7 cellular contexts compared by ENCODE assay signal in the genomic region with DNA sequence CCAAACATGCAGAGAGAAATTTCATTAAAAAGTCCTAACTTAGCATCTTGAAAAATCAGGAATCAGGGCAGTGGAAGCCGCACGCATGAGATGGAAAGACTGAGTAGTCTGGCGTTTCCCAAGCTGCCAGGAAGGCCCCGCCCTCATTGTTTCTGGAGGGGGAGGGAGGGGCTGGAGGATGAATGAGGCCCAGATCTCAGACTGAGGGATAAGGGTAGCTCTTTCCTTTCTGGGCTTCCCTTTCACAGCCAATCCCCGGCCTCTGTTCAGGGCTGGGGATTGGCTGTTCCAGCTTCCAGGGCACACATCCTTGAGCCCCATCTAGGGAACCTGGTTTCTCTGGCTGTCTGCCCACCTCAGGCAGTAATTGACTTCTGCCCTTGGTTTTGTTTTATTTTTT. TPM values are rescaled to one million over a fixed set of nuclear protein-coding genes. Genes with fewer than 3 reads are reported as not detected.
A peak's percentile ranks its signal among the peaks of the same experiment; 100 is the strongest.
DNase-seq lines count a peak whose midpoint lies in the region; ATAC-seq and TF ChIP-seq lines count a peak whose summit lies in the region.

No MANE protein-coding gene starts in this region.

- intact Hi-C loops in psoas muscle (cut with DNase I) = no loop called here

- peak; percentile 36 to 60 (median 40) for ATAC-seq in psoas muscle
- no peak for ATAC-seq in stimulated activated naive CD8-positive, alpha-beta T cell treated with anti-CD3 and anti-CD28 coated beads, Interleukin-15, amount 100 ng/mL, for 72 hours

- no peaks in the 10 kb centered on the region for H3K9me3 ChIP-seq in SJSA1 (replicated peaks)
- no peaks in the 10 kb centered on the region for H3K9me3 ChIP-seq in psoas muscle

- H3K27ac Mint-ChIP-seq in stimulated activated naive CD8-positive, alpha-beta T cell treated with anti-CD3 and anti-CD28 coated beads, Interleukin-15, amount 100 ng/mL, for 72 hours = peak overlapping the region in 1 of 2 donors; percentile 40

- H3K27me3 ChIP-seq in SJSA1 (replicated peaks) (no peaks in the 10 kb centered on the region), psoas muscle (ENCODE audit: insufficient read depth in 3 of 3, low read length in 2 of 3) (no peaks in the 10 kb centered on the region)

- no peak overlapping the region for H3K4me3 ChIP-seq in SJSA1
- H3K4me3 ChIP-seq in psoas muscle = no peak overlapping the region

- H3K27ac ChIP-seq in SJSA1 = peak overlapping the region; percentile 51; the same call in 1 of the 2 replicates
- H3K27ac ChIP-seq in psoas muscle = peak overlapping the region; percentile 36

- H3K4me1 Mint-ChIP-seq in stimulated activated naive CD8-positive, alpha-beta T cell treated with anti-CD3 and anti-CD28 coated beads, Interleukin-15, amount 100 ng/mL, for 72 hours = peaks cover 42% of the 10 kb centered on the region

- H3K9me3 Mint-ChIP-seq in stimulated activated naive CD8-positive, alpha-beta T cell treated with anti-CD3 and anti-CD28 coated beads, Interleukin-15, amount 100 ng/mL, for 72 hours = no peaks in the 10 kb centered on the region

- 10 to 11% (median 11%) methylated on average over 5 of the region's 5 CpGs for WGBS in psoas muscle, 3 donors

- POLR2A ChIA-PET in HEK293T (lab: Yijun Ruan, JAX) = no interaction called here

- DNase-seq in HEK293T (ENCODE audit: extremely low spot score) (peak; percentile 55), SJSA1 (ENCODE audit: low read depth in 1 of 2, low spot score in 2 of 2) (peak; percentile 79 to 82), foreskin melanocyte (peak; percentile 81), psoas muscle (peak; percentile 71 to 78), middle frontal gyrus (ENCODE audit: extremely low spot score, low spot score) (no peak)
- DNase-seq in stimulated activated naive CD8-positive, alpha-beta T cell treated with anti-CD3 and anti-CD28 coated beads, Interleukin-15, amount 100 ng/mL, for 72 hours = no peak
- DNase-seq in activated CD4-positive, alpha-beta T cell treated with anti-CD3 and anti-CD28 coated beads for 4 hours = no peak

- TF ChIP-seq CTCF in psoas muscle (IDR thresholded peaks at IDR 0.05) = no peak

- CTCF ChIA-PET in HEK293T (lab: Yijun Ruan, JAX) = interaction anchor here (0.7 kb wide), 1 partner anchor 82 kb away, joined by 6 read pairs; no protein-coding TSS in a partner anchor

- no peak overlapping the region for H3K4me3 Mint-ChIP-seq in stimulated activated naive CD8-positive, alpha-beta T cell treated with anti-CD3 and anti-CD28 coated beads, Interleukin-15, amount 100 ng/mL, for 72 hours

- H3K4me1 ChIP-seq in SJSA1 (replicated peaks) = peaks cover 41% of the 10 kb centered on the region
- H3K4me1 ChIP-seq in psoas muscle = peaks cover 5% of the 10 kb centered on the region

- peaks cover 34% of the 10 kb centered on the region for H3K36me3 ChIP-seq in SJSA1
- H3K36me3 ChIP-seq in psoas muscle (ENCODE audit: insufficient read depth in 1 of 2, low read depth in 1 of 2) = peaks cover 3 to 30% of the 10 kb centered on the region in 2 donors

- no peaks in the 10 kb centered on the region for H3K27me3 Mint-ChIP-seq in stimulated activated naive CD8-positive, alpha-beta T cell treated with anti-CD3 and anti-CD28 coated beads, Interleukin-15, amount 100 ng/mL, for 72 hours

TF ChIP-seq in HEK293T, 16 proteins besides CTCF, POLR2A, EP300 and RAD21:
- no peak for TF ChIP-seq BHLHE40 (IDR thresholded peaks at IDR 0.05; ENCODE audit: borderline replicate concordance)
- no peak for TF ChIP-seq NFRKB (IDR thresholded peaks at IDR 0.05)
- TF ChIP-seq L3MBTL2 (conservative IDR thresholded peaks at IDR 0.05) = no peak
- no peak for TF ChIP-seq FOXA1 (IDR thresholded peaks at IDR 0.05)
- TF ChIP-seq CTBP1 (IDR thresholded peaks at IDR 0.05; ENCODE audit: borderline replicate concordance) = no peak
- TF ChIP-seq LEF1 (IDR thresholded peaks at IDR 0.05; ENCODE audit: borderline replicate concordance) = no peak
- TF ChIP-seq, protein P1, sequence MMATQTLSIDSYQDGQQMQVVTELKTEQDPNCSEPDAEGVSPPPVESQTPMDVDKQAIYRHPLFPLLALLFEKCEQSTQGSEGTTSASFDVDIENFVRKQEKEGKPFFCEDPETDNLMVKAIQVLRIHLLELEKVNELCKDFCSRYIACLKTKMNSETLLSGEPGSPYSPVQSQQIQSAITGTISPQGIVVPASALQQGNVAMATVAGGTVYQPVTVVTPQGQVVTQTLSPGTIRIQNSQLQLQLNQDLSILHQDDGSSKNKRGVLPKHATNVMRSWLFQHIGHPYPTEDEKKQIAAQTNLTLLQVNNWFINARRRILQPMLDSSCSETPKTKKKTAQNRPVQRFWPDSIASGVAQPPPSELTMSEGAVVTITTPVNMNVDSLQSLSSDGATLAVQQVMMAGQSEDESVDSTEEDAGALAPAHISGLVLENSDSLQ (IDR thresholded peaks at IDR 0.05) = no peak
- TF ChIP-seq FOXM1 (IDR thresholded peaks at IDR 0.05; ENCODE audit: borderline replicate concordance) = no peak
- no peak for TF ChIP-seq SP1 (IDR thresholded peaks at IDR 0.05)
- TF ChIP-seq ARNT (IDR thresholded peaks at IDR 0.05) = no peak
- TF ChIP-seq ELF4 (IDR thresholded peaks at IDR 0.05) = no peak
- TF ChIP-seq HDGF (IDR thresholded peaks at IDR 0.05; ENCODE audit: borderline replicate concordance) = no peak
- no peak for TF ChIP-seq FOXK2 (IDR thresholded peaks at IDR 0.05)

RNA-seq across cellular contexts. Expression of a gene that starts 7.3 kb away (rescaled TPM):
- total RNA-seq in SJSA1 (2014; rRNA removed; shearing (Covaris generic)) = 167 and 195 TPM in 2 replicates
- 100 to 1,000 TPM in 2 of 4 donors, 10 to 100 TPM in 2; 88.9 to 109 (median 95.5) TPM for total RNA-seq in psoas muscle
- 100 to 1,000 TPM; 147 to 196 (median 195) TPM for polyA plus RNA-seq in psoas muscle

RNA-seq across cellular contexts. Expression of a gene that starts 13.7 kb away (rescaled TPM):
- 1.9 and 2.9 TPM in 2 replicates for total RNA-seq in SJSA1 (2014; rRNA removed; shearing (Covaris generic))
- 1 to 10 TPM; 3.3 to 7.8 (median 4.4) TPM for total RNA-seq in psoas muscle
- polyA plus RNA-seq in psoas muscle = 1 to 10 TPM in 2 of 3 donors, under 1 TPM in 1; 0.77 to 3.9 (median 1.6) TPM

RNA-seq across cellular contexts. Expression of a gene that starts 17.2 kb away (rescaled TPM):
- 34.4 and 45.4 TPM in 2 replicates for total RNA-seq in SJSA1 (2014; rRNA removed; shearing (Covaris generic))
- 10 to 100 TPM in 2 of 4 donors, 1 to 10 TPM in 2; 6.4 to 11.0 (median 9.3) TPM for total RNA-seq in psoas muscle
- 10 to 100 TPM in 1 of 3 donors, 1 to 10 TPM in 2; 9.4 to 11.2 (median 9.6) TPM for polyA plus RNA-seq in psoas muscle

Comparison
In these comparisons a context has a peak if more than half of its experiments do, and no peak if none do; other contexts are left out.
1. DNase-seq: peak in HEK293T (single experiment), SJSA1 (2 of 2), foreskin melanocyte (single experiment) and psoas muscle (2 of 2); none in stimulated activated naive CD8-positive, alpha-beta T cell treated with anti-CD3 and anti-CD28 coated beads, Interleukin-15, amount 100 ng/mL, for 72 hours (0 of 2), middle frontal gyrus (single experiment) and activated CD4-positive, alpha-beta T cell treated with anti-CD3 and anti-CD28 coated beads for 4 hours (0 of 2).